Comparison of ENCODE assay signal across 20 cellular contexts in genomic region chr15:47618216-47618615, GRCh38.
"Had no signal": no experiment of that assay in that cellular context is flagged by ENCODE, and none has a peak within 500 bp of the region (broad histone marks: within the 10 kb centered on the region; RNA-seq: fewer than 3 reads in every experiment).

No MANE protein-coding gene starts in this region.

- H3K27me3 ChIP-seq: breast epithelium, colonic mucosa, dorsolateral prefrontal cortex, upper lobe of right lung had no signal

- H3K27ac ChIP-seq: breast epithelium, colonic mucosa, epithelial cell of prostate, heart right ventricle, prostate gland, upper lobe of right lung, WERI-Rb-1 had no signal

- H3K4me3 ChIP-seq: breast epithelium, colonic mucosa, heart right ventricle, prostate gland, upper lobe of right lung had no signal

- H3K36me3 ChIP-seq: breast epithelium, colonic mucosa, heart right ventricle, prostate gland, upper lobe of right lung, WERI-Rb-1 had no signal

- H3K4me1 ChIP-seq: breast epithelium, colonic mucosa, heart right ventricle, prostate gland, upper lobe of right lung had no signal

- H3K9me3 ChIP-seq: breast epithelium, colonic mucosa, heart right ventricle, prostate gland, upper lobe of right lung had no signal

- DNase-seq: activated CD4-positive, alpha-beta T cell treated with anti-CD3 and anti-CD28 coated beads, Interleukin-2, amount 50 U/mL, for 1 hour; activated CD4-positive, CD25-positive, alpha-beta regulatory T cell treated with anti-CD3 and anti-CD28 coated beads, Interleukin-2, amount 50 U/mL, for 72 hours; activated CD8-positive, alpha-beta T cell treated with anti-CD3 and anti-CD28 coated beads, Interleukin-2, amount 10 ng/mL, durations not matched to agents 7 days and 5 days; activated naive CD4-positive, alpha-beta T cell treated with Interleukin-2 at 50 U/mL for 16 hours; activated naive CD8-positive, alpha-beta T cell treated with anti-CD3 and anti-CD28 coated beads for 36 hours; activated T-cell treated with anti-CD3 and anti-CD28 coated beads, Interleukin-2, amount 50 U/mL, for 4 hours; colonic mucosa; heart right ventricle; islet precursor cell; left cardiac atrium; right cardiac atrium; stimulated activated CD4-positive, alpha-beta T cell treated with anti-CD3 and anti-CD28 coated beads, Interleukin-4, amount 100 ng/mL, for 24 hours; stimulated activated naive CD8-positive, alpha-beta T cell treated with anti-CD3 and anti-CD28 coated beads, Interleukin-15, Interleukin-2, amounts not matched to agents 100 U/mL and 50 U/mL, for 24 hours; T-cell; upper lobe of right lung; WERI-Rb-1 had no signal
